ENCODE assay signal across 8 cellular contexts in genomic region chr12:92574046-92574783, GRCh38.
A peak's percentile ranks its signal among the peaks of the same experiment; 100 is the strongest.
DNase-seq lines count a peak whose midpoint lies in the region; ATAC-seq lines count a peak whose summit lies in the region.

No MANE protein-coding gene starts in this region.

- H3K9me3 Mint-ChIP-seq in activated T-cell treated with anti-CD3 and anti-CD28 coated beads, Interleukin-2, amount 50 U/mL, for 24 hours, result no peaks in the 10 kb centered on the region
- no peaks in the 10 kb centered on the region for H3K9me3 Mint-ChIP-seq in effector memory CD8-positive, alpha-beta T cell
- H3K9me3 Mint-ChIP-seq in stimulated activated naive CD8-positive, alpha-beta T cell treated with anti-CD3 and anti-CD28 coated beads, Interleukin-15, amount 100 ng/mL, for 72 hours, result no peaks in the 10 kb centered on the region

- H3K36me3 Mint-ChIP-seq in activated T-cell treated with anti-CD3 and anti-CD28 coated beads, Interleukin-2, amount 50 U/mL, for 24 hours (ENCODE audit: low read depth), result no peaks in the 10 kb centered on the region
- H3K36me3 Mint-ChIP-seq in effector memory CD8-positive, alpha-beta T cell (ENCODE audit: insufficient read depth), result no peaks in the 10 kb centered on the region

- peaks cover 16% of the 10 kb centered on the region for H3K4me1 Mint-ChIP-seq in activated T-cell treated with anti-CD3 and anti-CD28 coated beads, Interleukin-2, amount 50 U/mL, for 24 hours (ENCODE audit: low read depth)
- H3K4me1 Mint-ChIP-seq in effector memory CD8-positive, alpha-beta T cell (ENCODE audit: low read depth in 2 of 2), result no peaks in the 10 kb centered on the region
- no peaks in the 10 kb centered on the region for H3K4me1 Mint-ChIP-seq in stimulated activated naive CD8-positive, alpha-beta T cell treated with anti-CD3 and anti-CD28 coated beads, Interleukin-15, amount 100 ng/mL, for 72 hours

- DNase-seq in activated T-cell treated with anti-CD3 and anti-CD28 coated beads, Interleukin-2, amount 50 U/mL, for 24 hours, result no peak
- DNase-seq in activated T-cell treated with anti-CD3 and anti-CD28 coated beads, Interleukin-2, amount 50 U/mL, for 48 hours, result no peak
- DNase-seq in NCI-H2171 treated with DMSO at 0.1 percent for 48 hours (lab: John Stamatoyannopoulos, UW) (peak; percentile 84), globus pallidus (ENCODE audit: low spot score) (no peak), anterior cingulate cortex (lab: John Stamatoyannopoulos, UW) (no peak)
- DNase-seq in effector memory CD8-positive, alpha-beta T cell, result no peak
- DNase-seq in stimulated activated naive CD8-positive, alpha-beta T cell treated with anti-CD3 and anti-CD28 coated beads, Interleukin-15, amount 100 ng/mL, for 72 hours, result no peak
- no peak for DNase-seq in stimulated activated CD4-positive, alpha-beta T cell treated with anti-CD3 and anti-CD28 coated beads, Interleukin-1b, Interleukin-23, amount 100 ng/mL, for 48 hours

- H3K27me3 Mint-ChIP-seq in activated T-cell treated with anti-CD3 and anti-CD28 coated beads, Interleukin-2, amount 50 U/mL, for 24 hours, result no peaks in the 10 kb centered on the region
- no peaks in the 10 kb centered on the region for H3K27me3 Mint-ChIP-seq in effector memory CD8-positive, alpha-beta T cell
- H3K27me3 Mint-ChIP-seq in stimulated activated naive CD8-positive, alpha-beta T cell treated with anti-CD3 and anti-CD28 coated beads, Interleukin-15, amount 100 ng/mL, for 72 hours, result no peaks in the 10 kb centered on the region

- peak overlapping the region; percentile 9 for H3K27ac Mint-ChIP-seq in activated T-cell treated with anti-CD3 and anti-CD28 coated beads, Interleukin-2, amount 50 U/mL, for 24 hours
- peak overlapping the region; percentile 65 to 67 for H3K27ac Mint-ChIP-seq in effector memory CD8-positive, alpha-beta T cell
- H3K27ac Mint-ChIP-seq in stimulated activated naive CD8-positive, alpha-beta T cell treated with anti-CD3 and anti-CD28 coated beads, Interleukin-15, amount 100 ng/mL, for 72 hours, result peak overlapping the region in 1 of 2 donors; percentile 80

- peak; percentile 26 for ATAC-seq in effector memory CD8-positive, alpha-beta T cell (replicated peaks)
- ATAC-seq in stimulated activated naive CD8-positive, alpha-beta T cell treated with anti-CD3 and anti-CD28 coated beads, Interleukin-15, amount 100 ng/mL, for 72 hours, result peak; percentile 43

- no peak overlapping the region for H3K4me3 Mint-ChIP-seq in activated T-cell treated with anti-CD3 and anti-CD28 coated beads, Interleukin-2, amount 50 U/mL, for 24 hours
- no peak overlapping the region for H3K4me3 Mint-ChIP-seq in effector memory CD8-positive, alpha-beta T cell
- H3K4me3 Mint-ChIP-seq in stimulated activated naive CD8-positive, alpha-beta T cell treated with anti-CD3 and anti-CD28 coated beads, Interleukin-15, amount 100 ng/mL, for 72 hours, result no peak overlapping the region
